ENCODE assay signal across 23 cellular contexts in the genomic region with DNA sequence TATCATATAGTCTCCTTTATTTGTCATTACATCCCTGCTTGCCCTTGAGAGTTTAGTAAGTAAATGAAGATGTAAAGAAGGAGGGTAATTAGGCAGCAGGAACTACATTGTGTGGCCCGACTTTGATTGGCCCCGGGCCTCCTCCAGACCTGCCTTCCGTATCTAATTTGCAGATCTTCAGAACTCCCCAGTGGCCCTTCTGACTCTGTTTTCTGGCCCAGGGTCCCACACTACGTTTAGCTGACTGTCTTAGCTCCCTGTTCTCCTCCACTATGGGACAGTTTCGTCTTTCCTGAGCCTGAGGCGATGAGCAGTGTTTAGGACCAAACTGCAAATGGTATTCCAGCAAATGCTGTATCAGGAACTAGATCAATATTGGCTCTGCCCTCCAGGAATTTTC. TPM values are rescaled to one million over a fixed set of nuclear protein-coding genes. Genes with fewer than 3 reads are reported as not detected.
DNase-seq lines count a peak whose midpoint lies in the region; ATAC-seq, FAIRE-seq and TF ChIP-seq lines count a peak whose summit lies in the region.
"Had no signal": no experiment of that assay in that cellular context is flagged by ENCODE, and none has a peak within 500 bp of the region (broad histone marks: within the 10 kb centered on the region; RNA-seq: fewer than 3 reads in every experiment).

No MANE protein-coding gene starts in this region.

- H4K91ac ChIP-seq in mesenchymal stem cell (ENCODE audit: low read length), result no peak overlapping the region

- no peak overlapping the region for H2BK15ac ChIP-seq in mesenchymal stem cell (ENCODE audit: low read depth, poor library complexity, severe bottlenecking)

- intact Hi-C loops in spleen (cut with DNase I; ENCODE audit: low total_unique reads), result no loop called here

- TF ChIP-seq POLR2A in spleen (IDR thresholded peaks at IDR 0.05), result no peak

- peaks cover 11% of the 10 kb centered on the region for H3K4me1 ChIP-seq in astrocyte (ENCODE audit: insufficient read depth, low read length)
- H3K4me1 ChIP-seq in mesenchymal stem cell (ENCODE audit: control insufficient read depth, insufficient read depth, low read depth, low read length), result peaks cover 20% of the 10 kb centered on the region
- peaks cover 0 to 14% (median 0%) of the 10 kb centered on the region in 6 donors for H3K4me1 ChIP-seq in spleen

- H4K20me1 ChIP-seq in astrocyte (ENCODE audit: insufficient read depth, low read length), result no peaks in the 10 kb centered on the region

- H3K36me3 Mint-ChIP-seq in astrocyte (ENCODE audit: low read depth, unreplicated experiment), result peaks cover 16% of the 10 kb centered on the region
- peaks cover 26% of the 10 kb centered on the region for H3K36me3 Mint-ChIP-seq in progenitor cell of endocrine pancreas (ENCODE audit: insufficient read depth)
- H3K36me3 Mint-ChIP-seq in activated T-cell treated with anti-CD3 and anti-CD28 coated beads, Interleukin-2, amount 50 U/mL, for 72 hours (ENCODE audit: insufficient read depth in 2 of 2), result peaks cover 0 to 15% of the 10 kb centered on the region in 2 donors
- H3K36me3 Mint-ChIP-seq: CD8-positive, alpha-beta memory T cell had no signal

- H3K4me1 Mint-ChIP-seq in astrocyte (ENCODE audit: low read depth, unreplicated experiment) (peaks cover 19% of the 10 kb centered on the region), progenitor cell of endocrine pancreas (ENCODE audit: low read depth) (no peaks in the 10 kb centered on the region)
- peaks cover 21% of the 10 kb centered on the region for H3K4me1 Mint-ChIP-seq in activated T-cell treated with anti-CD3 and anti-CD28 coated beads, Interleukin-2, amount 50 U/mL, for 72 hours (ENCODE audit: low read depth)

- no peak overlapping the region for H2BK120ac ChIP-seq in mesenchymal stem cell (ENCODE audit: low read depth, low read length)

- H3K27ac ChIP-seq in astrocyte (ENCODE audit: low read depth, low read length) (no peak overlapping the region), mesenchymal stem cell (ENCODE audit: low read length, poor library complexity, severe bottlenecking) (peak overlapping the region; percentile 35), spleen (no peak overlapping the region)
- H3K27ac ChIP-seq: RWPE1 had no signal

- H2BK12ac ChIP-seq in mesenchymal stem cell (ENCODE audit: low read length in 2 of 2), result no peak overlapping the region

- no peaks in the 10 kb centered on the region for H3K27me3 ChIP-seq in astrocyte (ENCODE audit: insufficient read depth, low read length)
- no peaks in the 10 kb centered on the region for H3K27me3 ChIP-seq in mesenchymal stem cell (ENCODE audit: control insufficient read depth in 1 of 2, insufficient read depth in 1 of 2, low read length in 2 of 2)
- no peaks in the 10 kb centered on the region for H3K27me3 ChIP-seq in spleen (replicated peaks in 1 of 7)
- no peaks in the 10 kb centered on the region for H3K27me3 ChIP-seq in H7 (ENCODE audit: control insufficient read depth, insufficient read depth, low read length)

- DNase-seq in ELF-1 (ENCODE audit: low read depth, low spot score), result peak; percentile 63
- no peak for DNase-seq in astrocyte (ENCODE audit: low read depth)
- no peak for DNase-seq in mesenchymal stem cell
- no peak for DNase-seq in progenitor cell of endocrine pancreas (ENCODE audit: low spot score, unreplicated experiment)
- no peak for DNase-seq in spleen
- DNase-seq in H7, result no peak
- DNase-seq in COLO829 (ENCODE audit: low spot score), result no peak
- DNase-seq in activated T-cell treated with anti-CD3 and anti-CD28 coated beads, Interleukin-2, amount 50 U/mL, for 72 hours, result no peak
- DNase-seq: C1 segment of cervical spinal cord; Calu3; CD8-positive, alpha-beta memory T cell; DMS79 treated with DMSO at 0.1 percent for 48 hours; Kasumi-1; NCI-H2029 treated with DMSO at 0.1 percent for 48 hours; NCI-H2227 treated with DMSO at 0.1 percent for 48 hours; NCI-H510A; NCI-H69; SHP77 treated with DMSO at 0.1 percent for 48 hours had no signal

- H4K8ac ChIP-seq in mesenchymal stem cell (ENCODE audit: low read length), result no peak overlapping the region

- H3K4me2 ChIP-seq in astrocyte (ENCODE audit: low read length) (no peak overlapping the region), mesenchymal stem cell (ENCODE audit: low read length, poor library complexity, severe bottlenecking) (no peak overlapping the region)

- no peak overlapping the region for H3K4ac ChIP-seq in mesenchymal stem cell (ENCODE audit: low read depth in 1 of 2, low read length in 2 of 2)

- no peak overlapping the region for H2BK5ac ChIP-seq in mesenchymal stem cell (ENCODE audit: low read depth, low read length, poor library complexity, severe bottlenecking)

- H2AK5ac ChIP-seq in mesenchymal stem cell (ENCODE audit: low read length, severe bottlenecking), result peak overlapping the region; percentile 85

- H3K4me3 Mint-ChIP-seq in astrocyte (ENCODE audit: unreplicated experiment) (no peak overlapping the region), progenitor cell of endocrine pancreas (ENCODE audit: low read depth) (no peak overlapping the region)
- no peak overlapping the region for H3K4me3 Mint-ChIP-seq in activated T-cell treated with anti-CD3 and anti-CD28 coated beads, Interleukin-2, amount 50 U/mL, for 72 hours
- H3K4me3 Mint-ChIP-seq: CD8-positive, alpha-beta memory T cell had no signal

- H3K27ac Mint-ChIP-seq in astrocyte (ENCODE audit: unreplicated experiment), result peak overlapping the region; percentile 22
- H3K27ac Mint-ChIP-seq in progenitor cell of endocrine pancreas, result peak overlapping the region; percentile 5
- H3K27ac Mint-ChIP-seq in activated T-cell treated with anti-CD3 and anti-CD28 coated beads, Interleukin-2, amount 50 U/mL, for 72 hours, result no peak overlapping the region
- H3K27ac Mint-ChIP-seq: CD8-positive, alpha-beta memory T cell had no signal

- no peaks in the 10 kb centered on the region for H3K36me3 ChIP-seq in astrocyte (ENCODE audit: insufficient read depth, low read length)
- peaks cover 33 to 35% of the 10 kb centered on the region in 2 experiments for H3K36me3 ChIP-seq in mesenchymal stem cell (ENCODE audit: control insufficient read depth in 1 of 2, insufficient read depth in 2 of 2, low read depth in 1 of 2, low read length in 2 of 2)
- peaks cover 0 to 65% (median 0%) of the 10 kb centered on the region in 6 donors for H3K36me3 ChIP-seq in spleen
- H3K36me3 ChIP-seq in H7 (replicated peaks; ENCODE audit: control insufficient read depth, insufficient read depth, low read length), result peaks cover 25% of the 10 kb centered on the region

- H3K9ac ChIP-seq in astrocyte (ENCODE audit: low read length) (no peak overlapping the region), mesenchymal stem cell (ENCODE audit: low read length) (no peak overlapping the region)

- FAIRE-seq in astrocyte (lab: Jason Lieb, UNC), result no peak
- FAIRE-seq: A204.1, GM12892 had no signal

- H3K79me1 ChIP-seq in mesenchymal stem cell (replicated peaks; ENCODE audit: low read length, poor library complexity, severe bottlenecking), result peaks cover 21% of the 10 kb centered on the region

- ATAC-seq in activated T-cell treated with anti-CD3 and anti-CD28 coated beads, Interleukin-2, amount 50 U/mL, for 72 hours (replicated peaks in 1 of 2), result no peak
- ATAC-seq: Panc1 had no signal

- no peak overlapping the region for H3K23ac ChIP-seq in mesenchymal stem cell (ENCODE audit: low read length in 2 of 2)

- no peak overlapping the region for H3K14ac ChIP-seq in mesenchymal stem cell (ENCODE audit: low read length in 2 of 2)

- 92% methylated on average over 6 of the region's 6 CpGs for WGBS in mesenchymal stem cell
- 79 to 91% (median 84%) methylated on average over 6 of the region's 6 CpGs for WGBS in spleen, 5 donors

- H3K9me3 ChIP-seq in astrocyte (ENCODE audit: insufficient read depth, low read depth, low read length) (no peaks in the 10 kb centered on the region), mesenchymal stem cell (ENCODE audit: control insufficient read depth, low read length) (no peaks in the 10 kb centered on the region), spleen (no peaks in the 10 kb centered on the region)

- H3K79me2 ChIP-seq in astrocyte (ENCODE audit: insufficient read depth, low read length), result no peaks in the 10 kb centered on the region

- H3K27me3 Mint-ChIP-seq in astrocyte (ENCODE audit: low read depth, unreplicated experiment) (no peaks in the 10 kb centered on the region), progenitor cell of endocrine pancreas (no peaks in the 10 kb centered on the region)
- H3K27me3 Mint-ChIP-seq in activated T-cell treated with anti-CD3 and anti-CD28 coated beads, Interleukin-2, amount 50 U/mL, for 72 hours (ENCODE audit: low read depth), result peaks cover 31% of the 10 kb centered on the region
- H3K27me3 Mint-ChIP-seq: CD8-positive, alpha-beta memory T cell had no signal

- TF ChIP-seq CTCF in astrocyte (IDR thresholded peaks at IDR 0.05; ENCODE audit: insufficient read depth, low read depth, low read length), result no peak
- TF ChIP-seq CTCF in progenitor cell of endocrine pancreas (IDR thresholded peaks at IDR 0.05; ENCODE audit: unreplicated experiment), result no peak
- TF ChIP-seq CTCF in spleen (IDR thresholded peaks at IDR 0.05 in 8 of 11, conservative IDR thresholded peaks at IDR 0.05 in 3 of 11), result no peak

- H3K9me3 Mint-ChIP-seq in astrocyte (ENCODE audit: unreplicated experiment) (no peaks in the 10 kb centered on the region), progenitor cell of endocrine pancreas (ENCODE audit: low read depth) (no peaks in the 10 kb centered on the region)
- no peaks in the 10 kb centered on the region for H3K9me3 Mint-ChIP-seq in activated T-cell treated with anti-CD3 and anti-CD28 coated beads, Interleukin-2, amount 50 U/mL, for 72 hours
- H3K9me3 Mint-ChIP-seq: CD8-positive, alpha-beta memory T cell had no signal

- H3K18ac ChIP-seq in mesenchymal stem cell (ENCODE audit: low read depth in 1 of 2, low read length in 2 of 2), result peak overlapping the region in 1 of 2 experiments; percentile 37

- H2AFZ ChIP-seq in astrocyte (ENCODE audit: low read depth, low read length) (no peak overlapping the region), mesenchymal stem cell (ENCODE audit: low read depth, low read length) (no peak overlapping the region)

- H3K4me3 ChIP-seq in astrocyte (ENCODE audit: insufficient read depth, low read depth, low read length) (no peak overlapping the region), mesenchymal stem cell (ENCODE audit: insufficient read depth in 1 of 2, low read depth in 1 of 2, low read length in 2 of 2) (no peak overlapping the region), spleen (no peak overlapping the region), H7 (ENCODE audit: insufficient read depth, low read depth, low read length) (no peak overlapping the region)
- H3K4me3 ChIP-seq: SK-N-MC had no signal

RNA-seq across cellular contexts. Expression of gene CTSL, which starts 21.6 kb away (rescaled TPM):
- total RNA-seq in astrocyte, result 94.9 and 99.1 TPM in 2 replicates
- polyA plus RNA-seq in mesenchymal stem cell (2013, experiment 1 of 2), result 288 TPM
- 307 TPM for polyA plus RNA-seq in mesenchymal stem cell (2013, experiment 2 of 2)
- 38.6 and 47.5 TPM in 2 replicates for total RNA-seq in progenitor cell of endocrine pancreas
- total RNA-seq in spleen, result 100 to 1,000 TPM; 142 to 384 (median 170) TPM
- polyA plus RNA-seq in spleen, result 10 to 100 TPM; 37.8 to 94.0 (median 51.5) TPM
- 46.8 and 47.7 TPM in 2 replicates for total RNA-seq in H7 (2014; rRNA removed; shearing (Covaris generic))
- 1 to 10 TPM; 2.4 to 5.6 TPM for total RNA-seq in activated T-cell treated with anti-CD3 and anti-CD28 coated beads, Interleukin-2, amount 50 U/mL, for 72 hours
